17 cellular contexts compared by ENCODE assay signal in the genomic region with DNA sequence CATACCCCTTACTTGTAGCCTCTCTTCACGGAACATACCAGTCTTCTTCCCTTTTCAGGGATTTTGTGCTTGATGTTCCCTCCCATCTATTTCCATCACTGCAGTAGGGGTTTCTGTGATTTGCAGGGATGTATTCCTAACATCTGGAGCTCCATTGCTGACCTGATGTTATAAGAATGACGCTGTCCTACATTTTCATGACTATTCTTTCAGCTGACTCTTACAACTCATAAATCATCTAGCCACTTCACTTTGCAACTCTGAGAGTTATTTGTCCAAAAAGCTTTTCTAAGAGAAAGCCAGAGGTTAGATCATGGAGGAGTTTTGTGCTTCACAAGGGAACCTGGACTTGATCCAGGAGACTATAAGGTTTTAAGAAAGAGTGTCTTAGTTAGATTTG.
A peak's percentile ranks its signal among the peaks of the same experiment; 100 is the strongest.
DNase-seq lines count a peak whose midpoint lies in the region; ATAC-seq, FAIRE-seq and TF ChIP-seq lines count a peak whose summit lies in the region.
"Had no signal": no experiment of that assay in that cellular context is flagged by ENCODE, and none has a peak within 500 bp of the region (broad histone marks: within the 10 kb centered on the region; RNA-seq: fewer than 3 reads in every experiment).

No MANE protein-coding gene starts in this region.

- H3K4me3 ChIP-seq in AG10803 (ENCODE audit: low read length) (no peak overlapping the region), fibroblast of mammary gland (ENCODE audit: control insufficient read depth, low read depth, low read length) (no peak overlapping the region)
- H3K4me3 ChIP-seq: BLaER1 had no signal

- TF ChIP-seq CTCF in AG10803 (conservative IDR thresholded peaks at IDR 0.05; ENCODE audit: low read length) (no peak), fibroblast of mammary gland (conservative IDR thresholded peaks at IDR 0.05; ENCODE audit: control insufficient read depth, insufficient read depth, low read depth, low read length) (no peak)

- ATAC-seq in GM18873 (IDR thresholded peaks at IDR 0.05; ENCODE audit: low FRiP score, unreplicated experiment): no peak
- ATAC-seq in GM21390 (IDR thresholded peaks at IDR 0.05; ENCODE audit: unreplicated experiment): no peak
- ATAC-seq: HCT116 had no signal

- no peak for FAIRE-seq in frontal cortex (lab: Jason Lieb, UNC)
- FAIRE-seq: A204.1, G401.6, GM12892, H54 had no signal

- DNase-seq in AG10803 (ENCODE audit: low read depth) (peak; percentile 48), GM04504 (ENCODE audit: low read depth) (peak; percentile 32), fibroblast of mammary gland (ENCODE audit: low read depth) (peak; percentile 91), stromal cell of bone marrow (ENCODE audit: low read depth) (peak; percentile 42), frontal cortex (ENCODE audit: low spot score in 2 of 2) (no peak)
- DNase-seq: Caco-2; CD8-positive, alpha-beta memory T cell; DMS53; EL had no signal

Comparison
In these comparisons a context has a peak if more than half of its experiments do, and no peak if none do; other contexts are left out.
1. DNase-seq: peak in AG10803 (single experiment), GM04504 (single experiment), fibroblast of mammary gland (single experiment) and stromal cell of bone marrow (single experiment); none in frontal cortex (0 of 2).